In the genomic region with DNA sequence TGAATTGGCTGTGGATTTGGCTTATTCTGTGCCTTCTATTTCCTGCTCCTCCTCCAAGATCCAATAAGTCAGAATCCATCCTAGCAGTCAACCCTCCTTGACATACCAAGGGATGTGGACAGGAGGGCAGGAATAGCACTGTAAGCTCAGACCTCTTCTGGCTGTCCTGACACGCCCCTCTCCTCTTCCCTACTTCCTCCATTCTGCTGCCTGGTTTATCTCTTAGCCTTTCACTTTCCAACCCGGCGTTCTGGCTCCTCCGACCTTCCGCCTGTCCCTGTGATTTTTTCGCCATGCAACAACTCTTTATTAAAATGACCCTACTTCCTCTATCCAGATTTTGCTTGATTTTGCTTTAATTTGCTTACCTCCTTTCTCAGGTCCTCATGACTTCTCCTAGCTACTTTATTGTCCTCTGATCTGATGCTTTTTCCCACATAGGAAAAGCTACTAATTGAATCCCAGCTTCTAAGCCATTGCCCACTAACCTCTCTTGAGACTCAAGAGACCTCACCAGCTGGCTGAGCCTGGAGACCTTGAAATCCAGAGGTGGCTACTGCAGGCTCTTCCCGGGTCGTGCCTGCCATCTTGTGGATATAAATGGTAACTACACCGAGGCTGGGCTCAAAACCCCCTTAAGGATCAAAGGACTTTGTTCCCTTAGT, we compare ENCODE assay signal across 8 cellular contexts.
DNase-seq lines count a peak whose midpoint lies in the region; ATAC-seq and TF ChIP-seq lines count a peak whose summit lies in the region.

No MANE protein-coding gene starts in this region.

- 13 to 18% (median 16%) methylated on average over 7 to 9 of the region's 9 CpGs for WGBS in spleen, 5 donors

- TF ChIP-seq POLR2A in spleen (IDR thresholded peaks at IDR 0.05), result no peak

- DNase-seq in GF-D8 (lab: John Stamatoyannopoulos, UW) (peak; percentile 9), LNCaP clone FGC (ENCODE audit: low read depth) (no peak), SHP77 treated with DMSO at 0.1 percent for 48 hours (lab: John Stamatoyannopoulos, UW) (peak; percentile 23), anterior cingulate cortex (lab: John Stamatoyannopoulos, UW) (peak in 47 of 58 donors; percentile 3 to 73 (median 24)), hippocampal formation (lab: John Stamatoyannopoulos, UW) (peak; percentile 32 to 60), spleen (no peak), omental fat pad (ENCODE audit: low spot score) (no peak)

- peak; percentile 60 for ATAC-seq in GM21825 (IDR thresholded peaks at IDR 0.05; ENCODE audit: unreplicated experiment)
- ATAC-seq in omental fat pad (ENCODE audit: low FRiP score), result no peak

- peaks cover 0 to 21% (median 12%) of the 10 kb centered on the region in 6 donors for H3K4me1 ChIP-seq in spleen

- no peak overlapping the region for H3K4me3 ChIP-seq in LNCaP clone FGC (ENCODE audit: low read depth, low read length)
- H3K4me3 ChIP-seq in spleen, result peak overlapping the region in 2 of 8 donors; percentile 13 to 29

- intact Hi-C loops in spleen (cut with DNase I; ENCODE audit: low total_unique reads), result loop anchor here (10.0 kb wide), 1 partner anchor 953 kb away; no protein-coding TSS in a partner anchor

- H3K27me3 ChIP-seq in spleen (replicated peaks in 1 of 7), result no peaks in the 10 kb centered on the region

- TF ChIP-seq CTCF in LNCaP clone FGC (IDR thresholded peaks at IDR 0.05; ENCODE audit: control insufficient read depth, extremely low read depth, insufficient read depth) (peak; percentile 72), spleen (IDR thresholded peaks at IDR 0.05 in 8 of 11, conservative IDR thresholded peaks at IDR 0.05 in 3 of 11) (peak; percentile 49 to 78 (median 71)), omental fat pad (IDR thresholded peaks at IDR 0.05) (peak in 1 of 3 donors; percentile 47)

- H3K36me3 ChIP-seq in spleen, result no peaks in the 10 kb centered on the region

- H3K27ac ChIP-seq in spleen, result peak overlapping the region in 1 of 8 donors; percentile 8

- no peaks in the 10 kb centered on the region for H3K9me3 ChIP-seq in spleen

Comparison
In these comparisons a context has a peak if more than half of its experiments do, and no peak if none do; other contexts are left out.
1. DNase-seq: peak in GF-D8 (single experiment), SHP77 treated with DMSO at 0.1 percent for 48 hours (single experiment), anterior cingulate cortex (47 of 58) and hippocampal formation (2 of 2); none in LNCaP clone FGC (single experiment), spleen (single experiment) and omental fat pad (single experiment).